ENCODE assay signal across 12 cellular contexts in genomic region chr2:157440404-157441071, GRCh38. TPM values are rescaled to one million over a fixed set of nuclear protein-coding genes. Genes with fewer than 3 reads are reported as not detected.
DNase-seq lines count a peak whose midpoint lies in the region; ATAC-seq and TF ChIP-seq lines count a peak whose summit lies in the region.
"Had no signal": no experiment of that assay in that cellular context is flagged by ENCODE, and none has a peak within 500 bp of the region (broad histone marks: within the 10 kb centered on the region; RNA-seq: fewer than 3 reads in every experiment).

No MANE protein-coding gene starts in this region.

- H3K4me1 Mint-ChIP-seq in stimulated activated naive CD8-positive, alpha-beta T cell treated with anti-CD3 and anti-CD28 coated beads, Interleukin-15, Interleukin-2, amounts not matched to agents 100 ng/mL and 50 ng/mL, for 24 hours (ENCODE audit: low read depth), result peaks cover 51% of the 10 kb centered on the region
- H3K4me1 Mint-ChIP-seq in activated B cell treated with CpG ODN at 0.5 μM for 24 hours, result peaks cover 73% of the 10 kb centered on the region

- intact Hi-C loops in activated B cell treated with CpG ODN at 0.5 μM for 24 hours (cut with micrococcal nuclease), result loop anchor here (2.0 kb wide), 1 partner anchor 20 kb away; no protein-coding TSS in a partner anchor
- intact Hi-C loops in lower lobe of right lung (cut with DNase I), result no loop called here
- intact Hi-C loops in vagina (cut with DNase I), result no loop called here

- no peaks in the 10 kb centered on the region for H3K27me3 ChIP-seq in lower lobe of right lung (ENCODE audit: low read depth)
- H3K27me3 ChIP-seq in vagina, result no peaks in the 10 kb centered on the region
- H3K27me3 ChIP-seq: heart right ventricle had no signal

- no peaks in the 10 kb centered on the region for H3K9me3 Mint-ChIP-seq in stimulated activated naive CD8-positive, alpha-beta T cell treated with anti-CD3 and anti-CD28 coated beads, Interleukin-15, Interleukin-2, amounts not matched to agents 100 ng/mL and 50 ng/mL, for 24 hours
- H3K9me3 Mint-ChIP-seq in activated B cell treated with CpG ODN at 0.5 μM for 24 hours, result no peaks in the 10 kb centered on the region

- H3K36me3 ChIP-seq in lower lobe of right lung (no peaks in the 10 kb centered on the region), vagina (no peaks in the 10 kb centered on the region)
- H3K36me3 ChIP-seq: heart right ventricle had no signal

- DNase-seq in stimulated activated naive CD8-positive, alpha-beta T cell treated with anti-CD3 and anti-CD28 coated beads, Interleukin-15, Interleukin-2, amounts not matched to agents 100 U/mL and 50 U/mL, for 24 hours, result no peak
- no peak for DNase-seq in activated B cell treated with CpG ODN at 0.5 μM for 24 hours
- DNase-seq in lower lobe of right lung, result no peak
- no peak for DNase-seq in vagina (ENCODE audit: extremely low spot score in 2 of 2)
- DNase-seq in cortex of kidney (lab: John Stamatoyannopoulos, UW), result no peak
- no peak for DNase-seq in hippocampal formation (lab: John Stamatoyannopoulos, UW)
- DNase-seq: NCI-H146 had no signal

- no peak for ATAC-seq in stimulated activated naive CD8-positive, alpha-beta T cell treated with anti-CD3 and anti-CD28 coated beads, Interleukin-15, Interleukin-2, amounts not matched to agents 100 U/mL and 50 U/mL, for 24 hours
- ATAC-seq in activated B cell treated with CpG ODN at 0.5 μM for 24 hours (ENCODE audit: low read depth) (no peak), lower lobe of right lung (no peak), HG03354 (IDR thresholded peaks at IDR 0.05; ENCODE audit: poor library complexity, severe bottlenecking, unreplicated experiment) (no peak)

- peak overlapping the region; percentile 100 for H3K27ac Mint-ChIP-seq in stimulated activated naive CD8-positive, alpha-beta T cell treated with anti-CD3 and anti-CD28 coated beads, Interleukin-15, Interleukin-2, amounts not matched to agents 100 ng/mL and 50 ng/mL, for 24 hours
- peak overlapping the region; percentile 96 for H3K27ac Mint-ChIP-seq in activated B cell treated with CpG ODN at 0.5 μM for 24 hours

- H3K4me1 ChIP-seq in lower lobe of right lung (peaks cover 6% of the 10 kb centered on the region), vagina (no peaks in the 10 kb centered on the region)

- no peaks in the 10 kb centered on the region for H3K27me3 Mint-ChIP-seq in stimulated activated naive CD8-positive, alpha-beta T cell treated with anti-CD3 and anti-CD28 coated beads, Interleukin-15, Interleukin-2, amounts not matched to agents 100 ng/mL and 50 ng/mL, for 24 hours
- H3K27me3 Mint-ChIP-seq in activated B cell treated with CpG ODN at 0.5 μM for 24 hours, result no peaks in the 10 kb centered on the region

- TF ChIP-seq CTCF in activated B cell treated with CpG ODN at 0.5 μM for 24 hours (IDR thresholded peaks at IDR 0.05) (no peak), lower lobe of right lung (IDR thresholded peaks at IDR 0.05) (no peak), vagina (IDR thresholded peaks at IDR 0.05) (no peak)

- peak overlapping the region; percentile 81 for H3K27ac ChIP-seq in lower lobe of right lung
- H3K27ac ChIP-seq in vagina, result peak overlapping the region; percentile 37
- H3K27ac ChIP-seq: C4-2B had no signal

- H3K9me3 ChIP-seq in lower lobe of right lung (no peaks in the 10 kb centered on the region), vagina (no peaks in the 10 kb centered on the region)
- H3K9me3 ChIP-seq: heart right ventricle had no signal

- POLR2A ChIA-PET in activated B cell treated with CpG ODN at 0.5 μM for 24 hours (lab: Charles Lee), result interaction anchor here (0.6 to 8.4 kb wide), 17 partner anchors 8 to 1107 kb away, joined by 3 to 201 read pairs (median 5); no protein-coding TSS in a partner anchor

- H3K36me3 Mint-ChIP-seq in stimulated activated naive CD8-positive, alpha-beta T cell treated with anti-CD3 and anti-CD28 coated beads, Interleukin-15, Interleukin-2, amounts not matched to agents 100 ng/mL and 50 ng/mL, for 24 hours (ENCODE audit: low read depth), result peaks cover 84% of the 10 kb centered on the region
- H3K36me3 Mint-ChIP-seq in activated B cell treated with CpG ODN at 0.5 μM for 24 hours (ENCODE audit: low read depth), result peaks cover 72% of the 10 kb centered on the region

- CTCF ChIA-PET in activated B cell treated with CpG ODN at 0.5 μM for 24 hours (lab: Charles Lee), result interaction anchor here (0.8 to 5.8 kb wide), 6 partner anchors 23 to 138 kb away, joined by 3 to 36 read pairs (median 4); partner anchors contain the start of gene ERMN

- TF ChIP-seq POLR2A in vagina (IDR thresholded peaks at IDR 0.05), result no peak

- H3K4me3 Mint-ChIP-seq in stimulated activated naive CD8-positive, alpha-beta T cell treated with anti-CD3 and anti-CD28 coated beads, Interleukin-15, Interleukin-2, amounts not matched to agents 100 ng/mL and 50 ng/mL, for 24 hours, result peak overlapping the region; percentile 99
- H3K4me3 Mint-ChIP-seq in activated B cell treated with CpG ODN at 0.5 μM for 24 hours, result peak overlapping the region; percentile 95

- H3K4me3 ChIP-seq in lower lobe of right lung (peak overlapping the region; percentile 50), vagina (peak overlapping the region in 1 of 2 donors; percentile 28)

RNA-seq across cellular contexts. Expression of gene CYTIP, which starts 3.4 kb away (rescaled TPM):
- total RNA-seq in activated B cell treated with CpG ODN at 0.5 μM for 24 hours (129 and 130 TPM in 2 replicates), lower lobe of right lung (40.5 TPM), vagina (12.5 TPM)
- total RNA-seq: HT1080 had no signal
